Comparison of ENCODE assay signal across 1 cellular context in the genomic region with DNA sequence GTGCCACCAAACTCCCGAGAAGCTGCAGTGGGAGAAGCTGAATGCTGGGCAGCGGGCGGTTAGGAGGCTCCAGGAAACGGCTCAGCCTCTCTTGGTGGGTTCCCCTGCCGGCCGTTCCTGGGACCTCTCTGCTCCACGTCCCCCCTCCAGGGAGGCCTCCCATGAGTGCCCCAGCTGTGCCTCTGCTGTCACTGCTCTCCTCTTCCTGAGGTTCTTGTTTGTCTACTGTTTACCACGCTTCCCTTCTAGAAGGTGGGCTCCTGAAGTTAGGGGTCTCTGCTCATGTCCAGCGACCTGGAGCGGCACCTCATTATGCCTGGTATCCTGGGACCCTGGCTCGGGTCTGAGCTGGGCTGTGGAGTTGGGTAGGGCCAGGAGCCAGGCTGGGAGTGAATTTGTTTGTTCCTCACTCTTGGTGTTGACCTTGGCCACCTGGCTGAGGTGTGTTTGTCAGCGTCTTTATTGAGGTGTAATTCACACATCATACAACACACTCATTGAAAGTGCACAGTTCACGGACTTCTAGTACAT.
TF ChIP-seq lines count a peak whose summit lies in the region.

No MANE protein-coding gene starts in this region.

TF ChIP-seq in SK-N-SH, 30 proteins besides CTCF, POLR2A, EP300 and RAD21 (continued from another document):
- TF ChIP-seq, protein P1, sequence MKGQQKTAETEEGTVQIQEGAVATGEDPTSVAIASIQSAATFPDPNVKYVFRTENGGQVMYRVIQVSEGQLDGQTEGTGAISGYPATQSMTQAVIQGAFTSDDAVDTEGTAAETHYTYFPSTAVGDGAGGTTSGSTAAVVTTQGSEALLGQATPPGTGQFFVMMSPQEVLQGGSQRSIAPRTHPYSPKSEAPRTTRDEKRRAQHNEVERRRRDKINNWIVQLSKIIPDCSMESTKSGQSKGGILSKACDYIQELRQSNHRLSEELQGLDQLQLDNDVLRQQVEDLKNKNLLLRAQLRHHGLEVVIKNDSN (IDR thresholded peaks at IDR 0.05; ENCODE audit: borderline replicate concordance, low read depth): no peak
- TF ChIP-seq MXI1 (IDR thresholded peaks at IDR 0.05; ENCODE audit: low read depth, low read length): no peak
- no peak for TF ChIP-seq RCOR1 (IDR thresholded peaks at IDR 0.05; ENCODE audit: low read length)
- TF ChIP-seq, protein P2, sequence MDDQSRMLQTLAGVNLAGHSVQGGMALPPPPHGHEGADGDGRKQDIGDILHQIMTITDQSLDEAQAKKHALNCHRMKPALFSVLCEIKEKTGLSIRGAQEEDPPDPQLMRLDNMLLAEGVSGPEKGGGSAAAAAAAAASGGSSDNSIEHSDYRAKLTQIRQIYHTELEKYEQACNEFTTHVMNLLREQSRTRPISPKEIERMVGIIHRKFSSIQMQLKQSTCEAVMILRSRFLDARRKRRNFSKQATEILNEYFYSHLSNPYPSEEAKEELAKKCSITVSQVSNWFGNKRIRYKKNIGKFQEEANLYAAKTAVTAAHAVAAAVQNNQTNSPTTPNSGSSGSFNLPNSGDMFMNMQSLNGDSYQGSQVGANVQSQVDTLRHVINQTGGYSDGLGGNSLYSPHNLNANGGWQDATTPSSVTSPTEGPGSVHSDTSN (IDR thresholded peaks at IDR 0.05): no peak
- TF ChIP-seq, protein P3, sequence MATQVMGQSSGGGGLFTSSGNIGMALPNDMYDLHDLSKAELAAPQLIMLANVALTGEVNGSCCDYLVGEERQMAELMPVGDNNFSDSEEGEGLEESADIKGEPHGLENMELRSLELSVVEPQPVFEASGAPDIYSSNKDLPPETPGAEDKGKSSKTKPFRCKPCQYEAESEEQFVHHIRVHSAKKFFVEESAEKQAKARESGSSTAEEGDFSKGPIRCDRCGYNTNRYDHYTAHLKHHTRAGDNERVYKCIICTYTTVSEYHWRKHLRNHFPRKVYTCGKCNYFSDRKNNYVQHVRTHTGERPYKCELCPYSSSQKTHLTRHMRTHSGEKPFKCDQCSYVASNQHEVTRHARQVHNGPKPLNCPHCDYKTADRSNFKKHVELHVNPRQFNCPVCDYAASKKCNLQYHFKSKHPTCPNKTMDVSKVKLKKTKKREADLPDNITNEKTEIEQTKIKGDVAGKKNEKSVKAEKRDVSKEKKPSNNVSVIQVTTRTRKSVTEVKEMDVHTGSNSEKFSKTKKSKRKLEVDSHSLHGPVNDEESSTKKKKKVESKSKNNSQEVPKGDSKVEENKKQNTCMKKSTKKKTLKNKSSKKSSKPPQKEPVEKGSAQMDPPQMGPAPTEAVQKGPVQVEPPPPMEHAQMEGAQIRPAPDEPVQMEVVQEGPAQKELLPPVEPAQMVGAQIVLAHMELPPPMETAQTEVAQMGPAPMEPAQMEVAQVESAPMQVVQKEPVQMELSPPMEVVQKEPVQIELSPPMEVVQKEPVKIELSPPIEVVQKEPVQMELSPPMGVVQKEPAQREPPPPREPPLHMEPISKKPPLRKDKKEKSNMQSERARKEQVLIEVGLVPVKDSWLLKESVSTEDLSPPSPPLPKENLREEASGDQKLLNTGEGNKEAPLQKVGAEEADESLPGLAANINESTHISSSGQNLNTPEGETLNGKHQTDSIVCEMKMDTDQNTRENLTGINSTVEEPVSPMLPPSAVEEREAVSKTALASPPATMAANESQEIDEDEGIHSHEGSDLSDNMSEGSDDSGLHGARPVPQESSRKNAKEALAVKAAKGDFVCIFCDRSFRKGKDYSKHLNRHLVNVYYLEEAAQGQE (IDR thresholded peaks at IDR 0.05; ENCODE audit: low read depth, low read length): no peak
- TF ChIP-seq FOXJ3 (CRISPR knock-in tag; IDR thresholded peaks at IDR 0.05): no peak
- TF ChIP-seq FOXM1 (IDR thresholded peaks at IDR 0.05; ENCODE audit: low read depth): no peak
- TF ChIP-seq TEAD4 (IDR thresholded peaks at IDR 0.05; ENCODE audit: borderline replicate concordance, insufficient read depth): no peak
- no peak for TF ChIP-seq GABPA (IDR thresholded peaks at IDR 0.05; ENCODE audit: low read depth)
- no peak for TF ChIP-seq FOSL2 (IDR thresholded peaks at IDR 0.05; ENCODE audit: borderline replicate concordance, low read depth)
- no peak for TF ChIP-seq GATA2 (CRISPR knock-in tag; IDR thresholded peaks at IDR 0.05)
- no peak for TF ChIP-seq YY1 (IDR thresholded peaks at IDR 0.05; ENCODE audit: low read depth)
- TF ChIP-seq SIN3A (IDR thresholded peaks at IDR 0.05; ENCODE audit: borderline replicate concordance, low read depth, low read length): no peak
- TF ChIP-seq, protein P4, sequence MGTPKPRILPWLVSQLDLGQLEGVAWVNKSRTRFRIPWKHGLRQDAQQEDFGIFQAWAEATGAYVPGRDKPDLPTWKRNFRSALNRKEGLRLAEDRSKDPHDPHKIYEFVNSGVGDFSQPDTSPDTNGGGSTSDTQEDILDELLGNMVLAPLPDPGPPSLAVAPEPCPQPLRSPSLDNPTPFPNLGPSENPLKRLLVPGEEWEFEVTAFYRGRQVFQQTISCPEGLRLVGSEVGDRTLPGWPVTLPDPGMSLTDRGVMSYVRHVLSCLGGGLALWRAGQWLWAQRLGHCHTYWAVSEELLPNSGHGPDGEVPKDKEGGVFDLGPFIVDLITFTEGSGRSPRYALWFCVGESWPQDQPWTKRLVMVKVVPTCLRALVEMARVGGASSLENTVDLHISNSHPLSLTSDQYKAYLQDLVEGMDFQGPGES (IDR thresholded peaks at IDR 0.05; ENCODE audit: low read depth, low read length): no peak
- TF ChIP-seq, protein P5, sequence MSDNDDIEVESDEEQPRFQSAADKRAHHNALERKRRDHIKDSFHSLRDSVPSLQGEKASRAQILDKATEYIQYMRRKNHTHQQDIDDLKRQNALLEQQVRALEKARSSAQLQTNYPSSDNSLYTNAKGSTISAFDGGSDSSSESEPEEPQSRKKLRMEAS (IDR thresholded peaks at IDR 0.05; ENCODE audit: low read depth): no peak
- TF ChIP-seq, protein P6, sequence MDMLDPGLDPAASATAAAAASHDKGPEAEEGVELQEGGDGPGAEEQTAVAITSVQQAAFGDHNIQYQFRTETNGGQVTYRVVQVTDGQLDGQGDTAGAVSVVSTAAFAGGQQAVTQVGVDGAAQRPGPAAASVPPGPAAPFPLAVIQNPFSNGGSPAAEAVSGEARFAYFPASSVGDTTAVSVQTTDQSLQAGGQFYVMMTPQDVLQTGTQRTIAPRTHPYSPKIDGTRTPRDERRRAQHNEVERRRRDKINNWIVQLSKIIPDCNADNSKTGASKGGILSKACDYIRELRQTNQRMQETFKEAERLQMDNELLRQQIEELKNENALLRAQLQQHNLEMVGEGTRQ (IDR thresholded peaks at IDR 0.05; ENCODE audit: borderline replicate concordance, low read depth, low read length): no peak
- TF ChIP-seq CHD2 (IDR thresholded peaks at IDR 0.05; ENCODE audit: low read length, partially characterized antibody): no peak
- TF ChIP-seq NFIC (IDR thresholded peaks at IDR 0.05; ENCODE audit: borderline replicate concordance): no peak
